ENCODE assay signal across 1 cellular context in genomic region chr1:151314137-151314875, GRCh38.
TF ChIP-seq lines count a peak whose summit lies in the region.

No MANE protein-coding gene starts in this region.

TF ChIP-seq in IMR-90, 13 proteins besides CTCF, POLR2A, EP300 and RAD21 (continued from another document):
- TF ChIP-seq ELK1 (IDR thresholded peaks at IDR 0.05; ENCODE audit: borderline replicate concordance, low read depth, low read length) (no peak), SMC3 (IDR thresholded peaks at IDR 0.05; ENCODE audit: low read depth, low read length) (no peak), MAZ (IDR thresholded peaks at IDR 0.05; ENCODE audit: borderline replicate concordance, low read depth, low read length) (peak; percentile 11; the same call in 1 of the 2 replicates), RFX5 (IDR thresholded peaks at IDR 0.05; ENCODE audit: low read depth, low read length) (no peak)
